20 cellular contexts compared by ENCODE assay signal in genomic region chr22:23125512-23126103, GRCh38. TPM values are rescaled to one million over a fixed set of nuclear protein-coding genes. Genes with fewer than 3 reads are reported as not detected.
DNase-seq lines count a peak whose midpoint lies in the region; ATAC-seq, FAIRE-seq and TF ChIP-seq lines count a peak whose summit lies in the region.
"Had no signal": no experiment of that assay in that cellular context is flagged by ENCODE, and none has a peak within 500 bp of the region (broad histone marks: within the 10 kb centered on the region; RNA-seq: fewer than 3 reads in every experiment).

No MANE protein-coding gene starts in this region.

- FAIRE-seq in HepG2 (lab: Jason Lieb, UNC): no peak
- FAIRE-seq: A549, D721Med, G401.6, GM12891, H54 had no signal

- no peaks in the 10 kb centered on the region for H3K27me3 Mint-ChIP-seq in stimulated activated naive B cell treated with anti-CD40 and anti-IgM and Interleukin-4, amounts not matched to agents 10 μg/mL and 1 μg/mL and 100 μg/mL, for 72 hours
- H3K27me3 Mint-ChIP-seq: CD4-positive, alpha-beta T cell had no signal

- H3K9me3 Mint-ChIP-seq in stimulated activated naive B cell treated with anti-CD40 and anti-IgM and Interleukin-4, amounts not matched to agents 10 μg/mL and 1 μg/mL and 100 μg/mL, for 72 hours: no peaks in the 10 kb centered on the region
- H3K9me3 Mint-ChIP-seq: CD4-positive, alpha-beta T cell; HFFc6 had no signal

- no peak for TF ChIP-seq POLR2A in HepG2 (IDR thresholded peaks at IDR 0.05; ENCODE audit: insufficient read depth in 1 of 2, low read depth in 2 of 2, low read length in 2 of 2)
- TF ChIP-seq POLR2A in adrenal gland (IDR thresholded peaks at IDR 0.05): no peak

- H3K36me3 Mint-ChIP-seq in stimulated activated naive B cell treated with anti-CD40 and anti-IgM and Interleukin-4, amounts not matched to agents 10 μg/mL and 1 μg/mL and 100 μg/mL, for 72 hours: peaks cover 0 to 2% of the 10 kb centered on the region in 2 donors

- no peak overlapping the region for H3K4me3 Mint-ChIP-seq in stimulated activated naive B cell treated with anti-CD40 and anti-IgM and Interleukin-4, amounts not matched to agents 10 μg/mL and 1 μg/mL and 100 μg/mL, for 72 hours
- H3K4me3 Mint-ChIP-seq: CD4-positive, alpha-beta T cell; HFFc6 had no signal

- DNase-seq in Right ventricle myocardium superior (peak; percentile 33), Right ventricle myocardium inferior (ENCODE audit: missing footprints) (no peak), HepG2 (ENCODE audit: low spot score) (no peak), adrenal gland (no peak), NCI-H2081 (lab: John Stamatoyannopoulos, UW) (no peak)
- DNase-seq in stimulated activated naive B cell treated with anti-CD40 and anti-IgM and Interleukin-4, amounts not matched to agents 10 μg/mL and 1 μg/mL and 100 μg/mL, for 72 hours: no peak
- no peak for DNase-seq in activated CD8-positive, alpha-beta memory T cell treated with anti-CD3 and anti-CD28 coated beads for 24 hours
- DNase-seq: AML-193; Caco-2; CD4-positive, alpha-beta T cell; GM23248; HFFc6 had no signal

- H3K4me1 ChIP-seq in HepG2 (ENCODE audit: insufficient read depth, low read length) (peaks cover 7% of the 10 kb centered on the region), adrenal gland (replicated peaks in 1 of 2) (peaks cover 10 to 11% of the 10 kb centered on the region in 2 donors)
- H3K4me1 ChIP-seq: A549, Caco-2 had no signal

- no peak overlapping the region for H3K9ac ChIP-seq in HepG2 (ENCODE audit: insufficient read depth, low read depth, low read length)
- H3K9ac ChIP-seq: GM23248 had no signal

- no peak for TF ChIP-seq CTCF in HepG2 (CRISPR knock-in tag; IDR thresholded peaks at IDR 0.05)
- TF ChIP-seq CTCF in adrenal gland (IDR thresholded peaks at IDR 0.05): no peak

- H3K36me3 ChIP-seq in HepG2 (replicated peaks in 1 of 2; ENCODE audit: control insufficient read depth in 1 of 2, insufficient read depth in 2 of 2, low read length in 2 of 2) (peaks cover 2 to 4% of the 10 kb centered on the region in 2 experiments; a peak in 2 of 5 replicates), adrenal gland (replicated peaks in 1 of 2) (no peaks in the 10 kb centered on the region)

- in situ Hi-C loops in HepG2 (cut with HindIII; ENCODE audit: extremely low pct_ligation_motif_present, low pct_unique_long_range_greater_than_20kb): loop anchor here (5.0 to 10.0 kb wide), 2 partner anchors 168 to 281 kb away; no protein-coding TSS in a partner anchor

- CTCF ChIA-PET in HepG2 (lab: Yijun Ruan, JAX; ENCODE audit: low intra/inter-chr PET ratio, low total read pairs): interaction anchor here (0.9 to 6.5 kb wide), 3 partner anchors 166 to 170 kb away, joined by 3 to 299 read pairs (median 5); no protein-coding TSS in a partner anchor

- H3K9me3 ChIP-seq in HepG2 (ENCODE audit: low read length) (no peaks in the 10 kb centered on the region), adrenal gland (replicated peaks in 1 of 3) (no peaks in the 10 kb centered on the region)
- H3K9me3 ChIP-seq: A549, Caco-2 had no signal

- no peak for TF ChIP-seq EP300 in HepG2 (IDR thresholded peaks at IDR 0.05; ENCODE audit: low read depth in 2 of 2, low read length in 2 of 2)
- no peak for TF ChIP-seq EP300 in HepG2 (CRISPR knock-in tag; IDR thresholded peaks at IDR 0.05; ENCODE audit: borderline replicate concordance)

- H2AFZ ChIP-seq in HepG2 (ENCODE audit: low read length): no peak overlapping the region
- H2AFZ ChIP-seq: GM23248 had no signal

- POLR2A ChIA-PET in HepG2 (lab: Yijun Ruan, JAX): no interaction called here

- intact Hi-C loops in Right ventricle myocardium superior (cut with DNase I) (loop anchor here (5.0 kb wide), 1 partner anchor 148 kb away; no protein-coding TSS in a partner anchor), Right ventricle myocardium inferior (cut with DNase I) (loop anchor here (5.0 to 10.0 kb wide), 2 partner anchors 281 to 663 kb away; no protein-coding TSS in a partner anchor), HepG2 (cut with micrococcal nuclease; ENCODE audit: unreplicated experiment) (loop anchor here (10.0 kb wide), 1 partner anchor 51 kb away; the partner anchor contains the start of gene GNAZ), adrenal gland (cut with DNase I) (loop anchor here in 1 of 2 donors (2.0 kb wide), 1 partner anchor 165 kb away; no protein-coding TSS in a partner anchor)

- no peak overlapping the region for H3K4me2 ChIP-seq in HepG2 (ENCODE audit: low read depth, low read length)
- H3K4me2 ChIP-seq: A549 had no signal

- peaks cover 6 to 9% of the 10 kb centered on the region in 2 donors for H3K4me1 Mint-ChIP-seq in stimulated activated naive B cell treated with anti-CD40 and anti-IgM and Interleukin-4, amounts not matched to agents 10 μg/mL and 1 μg/mL and 100 μg/mL, for 72 hours

- no peak for ATAC-seq in Right ventricle myocardium superior (ENCODE audit: poor library complexity)
- ATAC-seq in Right ventricle myocardium inferior: no peak
- no peak for ATAC-seq in HepG2
- no peak for ATAC-seq in stimulated activated naive B cell treated with anti-CD40 and anti-IgM and Interleukin-4, amounts not matched to agents 10 μg/mL and 1 μg/mL and 100 μg/mL, for 72 hours (replicated peaks)
- ATAC-seq: A549, HCT116 had no signal

- H3K27ac ChIP-seq in HepG2 (ENCODE audit: extremely low read length, insufficient read depth, low read length) (no peak overlapping the region), adrenal gland (no peak overlapping the region)
- H3K27ac ChIP-seq: 22Rv1, A549, C4-2B, GM23248 had no signal

- H3K79me2 ChIP-seq in HepG2 (ENCODE audit: insufficient read depth, low read length): no peaks in the 10 kb centered on the region

- H3K27ac Mint-ChIP-seq in stimulated activated naive B cell treated with anti-CD40 and anti-IgM and Interleukin-4, amounts not matched to agents 10 μg/mL and 1 μg/mL and 100 μg/mL, for 72 hours: peak overlapping the region; percentile 77
- H3K27ac Mint-ChIP-seq: CD4-positive, alpha-beta T cell; HFFc6 had no signal

- 90% methylated on average over 12 of the region's 18 CpGs for WGBS in HepG2 (ENCODE audit: low lambda C conversion rate)
- 83 to 94% (median 86%) methylated on average over 17 to 18 of the region's 18 CpGs for WGBS in adrenal gland, 4 donors

- H3K27me3 ChIP-seq in HepG2 (ENCODE audit: control insufficient read depth in 1 of 2, insufficient read depth in 2 of 2, low read length in 2 of 2) (no peaks in the 10 kb centered on the region), adrenal gland (no peaks in the 10 kb centered on the region)

- no peaks in the 10 kb centered on the region for H4K20me1 ChIP-seq in HepG2 (ENCODE audit: insufficient read depth, low read length)

- no peak for TF ChIP-seq RAD21 in HepG2 (CRISPR knock-in tag; IDR thresholded peaks at IDR 0.05)

- no peak overlapping the region for H3K4me3 ChIP-seq in HepG2 (replicated peaks in 1 of 3; ENCODE audit: insufficient read depth in 1 of 3, low read depth in 2 of 3, low read length in 3 of 3)
- H3K4me3 ChIP-seq in adrenal gland: no peak overlapping the region
- H3K4me3 ChIP-seq: A549, GM23248 had no signal

- BruUV-seq in HepG2 (replicated peaks; lab: Mats Ljungman, UMichigan): no TSS peak

RNA-seq across cellular contexts. Expression of gene RSPH14, which starts 16.2 kb away (rescaled TPM):
- total RNA-seq in Right ventricle myocardium superior: not detected
- not detected for total RNA-seq in Right ventricle myocardium inferior
- 1.1 and 1.3 TPM in 2 replicates for total RNA-seq in HepG2 (2016; rRNA removed; fragmentation: Illumina TruSeq; extraction: Trizol)
- 0.35 and 0.71 TPM in 2 replicates for total RNA-seq in HepG2 (2016; cell fraction: cytosol; rRNA removed; fragmentation: Illumina TruSeq; extraction: Trizol; ENCODE audit: low read depth)
- 0.67 and 1.0 TPM in 2 replicates for total RNA-seq in HepG2 (2016; cell fraction: insoluble cytoplasmic fraction; rRNA removed; fragmentation: Illumina TruSeq; extraction: Trizol)
- total RNA-seq in HepG2 (2016; cell fraction: membrane; rRNA removed; fragmentation: Illumina TruSeq; extraction: Trizol): 0.40 and 1.1 TPM in 2 replicates
- total RNA-seq in HepG2 (2016; cell fraction: nucleus; rRNA removed; fragmentation: Illumina TruSeq; extraction: Trizol): 0.94 TPM in 1 of 2 replicates, not detected in the other
- 0.86 and 1.2 TPM in 2 replicates for polyA plus RNA-seq in HepG2 (2011; rRNA removed)
- polyA plus RNA-seq in HepG2 (2011; cell fraction: cytosol; rRNA removed): 0.55 and 0.93 TPM in 2 replicates
- 0.48 and 0.50 TPM in 2 replicates for polyA plus RNA-seq in HepG2 (2011; cell fraction: nucleus; rRNA removed)
- 0.58 and 2.0 TPM in 2 replicates for polyA plus RNA-seq in HepG2 (2012)
- polyA plus RNA-seq in HepG2 (2016; cell fraction: cytosol; fragmentation: Illumina TruSeq; extraction: Trizol; ENCODE audit: low read depth): 0.60 and 0.71 TPM in 2 replicates
- polyA plus RNA-seq in HepG2 (2016; cell fraction: insoluble cytoplasmic fraction; fragmentation: Illumina TruSeq; extraction: Trizol; ENCODE audit: low read depth): 0.40 and 1.1 TPM in 2 replicates
- 0.47 and 2.4 TPM in 2 replicates for polyA plus RNA-seq in HepG2 (2016; cell fraction: membrane; fragmentation: Illumina TruSeq; extraction: Trizol; ENCODE audit: low read depth)
- 1.6 and 2.0 TPM in 2 replicates for polyA plus RNA-seq in HepG2 (2016; cell fraction: nucleus; fragmentation: Illumina TruSeq; extraction: Trizol; ENCODE audit: insufficient read depth, low read depth)
- polyA minus RNA-seq in HepG2 (2011; rRNA and poly(A)+ RNA removed; ENCODE audit: low replicate concordance): 1.4 TPM in 1 of 2 replicates, not detected in the other
- not detected in 2 replicates for polyA minus RNA-seq in HepG2 (2011; cell fraction: cytosol; rRNA and poly(A)+ RNA removed)
- polyA minus RNA-seq in HepG2 (2011; cell fraction: nucleus; rRNA and poly(A)+ RNA removed): 1.0 and 1.4 TPM in 2 replicates
- 10 to 100 TPM in 1 of 8 donors, 1 to 10 TPM in 3, under 1 TPM in 2, not detected in 2; 0.49 to 18.3 (median 2.4) TPM for total RNA-seq in adrenal gland
- 1 to 10 TPM; 3.2 to 4.8 (median 3.6) TPM for polyA plus RNA-seq in adrenal gland
- total RNA-seq: GM23248, HFFc6 had no signal
- polyA plus RNA-seq: GM23248 had no signal

RNA-seq across cellular contexts. Expression of gene RAB36, which starts 19.7 kb away (rescaled TPM):
- 0.35 TPM for total RNA-seq in Right ventricle myocardium superior
- total RNA-seq in Right ventricle myocardium inferior: 0.54 TPM
- total RNA-seq in HepG2 (2016; rRNA removed; fragmentation: Illumina TruSeq; extraction: Trizol): 0.20 and 0.24 TPM in 2 replicates
- total RNA-seq in HepG2 (2016; cell fraction: cytosol; rRNA removed; fragmentation: Illumina TruSeq; extraction: Trizol; ENCODE audit: low read depth): 0.10 TPM in 1 of 2 replicates, not detected in the other
- 0.24 and 0.37 TPM in 2 replicates for total RNA-seq in HepG2 (2016; cell fraction: insoluble cytoplasmic fraction; rRNA removed; fragmentation: Illumina TruSeq; extraction: Trizol)
- total RNA-seq in HepG2 (2016; cell fraction: membrane; rRNA removed; fragmentation: Illumina TruSeq; extraction: Trizol): 0.12 and 0.17 TPM in 2 replicates
- 0.19 TPM in 2 replicates for total RNA-seq in HepG2 (2016; cell fraction: nucleus; rRNA removed; fragmentation: Illumina TruSeq; extraction: Trizol)
- polyA plus RNA-seq in HepG2 (2011; rRNA removed): 0.86 and 1.0 TPM in 2 replicates
- polyA plus RNA-seq in HepG2 (2011; cell fraction: cytosol; rRNA removed): 0.74 and 0.89 TPM in 2 replicates
- polyA plus RNA-seq in HepG2 (2011; cell fraction: nucleus; rRNA removed): 0.59 and 0.71 TPM in 2 replicates
- 0.49 and 0.95 TPM in 2 replicates for polyA plus RNA-seq in HepG2 (2012)
- 0.03 and 0.05 TPM in 2 replicates for polyA plus RNA-seq in HepG2 (2016; cell fraction: cytosol; fragmentation: Illumina TruSeq; extraction: Trizol; ENCODE audit: low read depth)
- polyA plus RNA-seq in HepG2 (2016; cell fraction: insoluble cytoplasmic fraction; fragmentation: Illumina TruSeq; extraction: Trizol; ENCODE audit: low read depth): 0.22 and 0.23 TPM in 2 replicates
- 0.14 and 0.15 TPM in 2 replicates for polyA plus RNA-seq in HepG2 (2016; cell fraction: membrane; fragmentation: Illumina TruSeq; extraction: Trizol; ENCODE audit: low read depth)
- 0.19 and 0.33 TPM in 2 replicates for polyA plus RNA-seq in HepG2 (2016; cell fraction: nucleus; fragmentation: Illumina TruSeq; extraction: Trizol; ENCODE audit: insufficient read depth, low read depth)
- polyA minus RNA-seq in HepG2 (2011; rRNA and poly(A)+ RNA removed; ENCODE audit: low replicate concordance): 0.02 and 2.6 TPM in 2 replicates
- polyA minus RNA-seq in HepG2 (2011; cell fraction: cytosol; rRNA and poly(A)+ RNA removed): 0.44 and 0.49 TPM in 2 replicates
- polyA minus RNA-seq in HepG2 (2011; cell fraction: nucleus; rRNA and poly(A)+ RNA removed): 0.37 and 0.64 TPM in 2 replicates
- total RNA-seq in adrenal gland: 10 to 100 TPM in 2 of 8 donors, 1 to 10 TPM in 6; 4.0 to 13.0 (median 8.6) TPM
- 1 to 10 TPM; 6.5 to 7.3 (median 7.0) TPM for polyA plus RNA-seq in adrenal gland

RNA-seq across cellular contexts. Expression of gene BCR, which starts 54.7 kb away (rescaled TPM):
- total RNA-seq in Right ventricle myocardium superior: 28.2 TPM
- total RNA-seq in Right ventricle myocardium inferior: 29.0 TPM
- 33.6 and 35.4 TPM in 2 replicates for total RNA-seq in HepG2 (2016; rRNA removed; fragmentation: Illumina TruSeq; extraction: Trizol)
- 10.9 and 12.3 TPM in 2 replicates for total RNA-seq in HepG2 (2016; cell fraction: cytosol; rRNA removed; fragmentation: Illumina TruSeq; extraction: Trizol; ENCODE audit: low read depth)
- total RNA-seq in HepG2 (2016; cell fraction: insoluble cytoplasmic fraction; rRNA removed; fragmentation: Illumina TruSeq; extraction: Trizol): 29.4 and 37.4 TPM in 2 replicates
- total RNA-seq in HepG2 (2016; cell fraction: membrane; rRNA removed; fragmentation: Illumina TruSeq; extraction: Trizol): 17.4 and 22.3 TPM in 2 replicates
- 26.4 and 32.2 TPM in 2 replicates for total RNA-seq in HepG2 (2016; cell fraction: nucleus; rRNA removed; fragmentation: Illumina TruSeq; extraction: Trizol)
- 19.9 and 21.9 TPM in 2 replicates for polyA plus RNA-seq in HepG2 (2011; rRNA removed)
- 28.9 and 33.8 TPM in 2 replicates for polyA plus RNA-seq in HepG2 (2011; cell fraction: cytosol; rRNA removed)
- 66.0 and 71.9 TPM in 2 replicates for polyA plus RNA-seq in HepG2 (2011; cell fraction: nucleus; rRNA removed)
- polyA plus RNA-seq in HepG2 (2012): 21.2 and 25.3 TPM in 2 replicates
- 2.3 and 4.6 TPM in 2 replicates for polyA plus RNA-seq in HepG2 (2016; cell fraction: cytosol; fragmentation: Illumina TruSeq; extraction: Trizol; ENCODE audit: low read depth)
- polyA plus RNA-seq in HepG2 (2016; cell fraction: insoluble cytoplasmic fraction; fragmentation: Illumina TruSeq; extraction: Trizol; ENCODE audit: low read depth): 26.5 and 34.8 TPM in 2 replicates
- 11.6 and 12.9 TPM in 2 replicates for polyA plus RNA-seq in HepG2 (2016; cell fraction: membrane; fragmentation: Illumina TruSeq; extraction: Trizol; ENCODE audit: low read depth)
- polyA plus RNA-seq in HepG2 (2016; cell fraction: nucleus; fragmentation: Illumina TruSeq; extraction: Trizol; ENCODE audit: insufficient read depth, low read depth): 45.4 and 51.6 TPM in 2 replicates
- 67.7 and 82.7 TPM in 2 replicates for polyA minus RNA-seq in HepG2 (2011; rRNA and poly(A)+ RNA removed; ENCODE audit: low replicate concordance)
- polyA minus RNA-seq in HepG2 (2011; cell fraction: cytosol; rRNA and poly(A)+ RNA removed): 43.0 and 57.5 TPM in 2 replicates
- polyA minus RNA-seq in HepG2 (2011; cell fraction: nucleus; rRNA and poly(A)+ RNA removed): 24.6 and 32.1 TPM in 2 replicates
- 10 to 100 TPM; 37.4 to 64.3 (median 50.6) TPM for total RNA-seq in adrenal gland
- 10 to 100 TPM; 18.7 to 26.5 (median 23.7) TPM for polyA plus RNA-seq in adrenal gland

RNA-seq across cellular contexts. Expression of gene GNAZ, which starts 55.3 kb away (rescaled TPM):
- total RNA-seq in Right ventricle myocardium superior: 3.1 TPM
- total RNA-seq in Right ventricle myocardium inferior: 3.1 TPM
- total RNA-seq in HepG2 (2016; rRNA removed; fragmentation: Illumina TruSeq; extraction: Trizol): 22.3 and 22.8 TPM in 2 replicates
- total RNA-seq in HepG2 (2016; cell fraction: cytosol; rRNA removed; fragmentation: Illumina TruSeq; extraction: Trizol; ENCODE audit: low read depth): 16.3 and 16.9 TPM in 2 replicates
- total RNA-seq in HepG2 (2016; cell fraction: insoluble cytoplasmic fraction; rRNA removed; fragmentation: Illumina TruSeq; extraction: Trizol): 19.4 and 21.2 TPM in 2 replicates
- 39.6 and 41.4 TPM in 2 replicates for total RNA-seq in HepG2 (2016; cell fraction: membrane; rRNA removed; fragmentation: Illumina TruSeq; extraction: Trizol)
- total RNA-seq in HepG2 (2016; cell fraction: nucleus; rRNA removed; fragmentation: Illumina TruSeq; extraction: Trizol): 11.5 and 12.9 TPM in 2 replicates
- 11.4 and 16.2 TPM in 2 replicates for polyA plus RNA-seq in HepG2 (2011; rRNA removed)
- 16.1 and 16.8 TPM in 2 replicates for polyA plus RNA-seq in HepG2 (2011; cell fraction: cytosol; rRNA removed)
- 10.1 and 15.9 TPM in 2 replicates for polyA plus RNA-seq in HepG2 (2011; cell fraction: nucleus; rRNA removed)
- polyA plus RNA-seq in HepG2 (2012): 10.4 and 16.9 TPM in 2 replicates
- 10.5 and 11.3 TPM in 2 replicates for polyA plus RNA-seq in HepG2 (2016; cell fraction: cytosol; fragmentation: Illumina TruSeq; extraction: Trizol; ENCODE audit: low read depth)
- polyA plus RNA-seq in HepG2 (2016; cell fraction: insoluble cytoplasmic fraction; fragmentation: Illumina TruSeq; extraction: Trizol; ENCODE audit: low read depth): 20.3 and 22.4 TPM in 2 replicates
- 27.3 and 30.4 TPM in 2 replicates for polyA plus RNA-seq in HepG2 (2016; cell fraction: membrane; fragmentation: Illumina TruSeq; extraction: Trizol; ENCODE audit: low read depth)
- polyA plus RNA-seq in HepG2 (2016; cell fraction: nucleus; fragmentation: Illumina TruSeq; extraction: Trizol; ENCODE audit: insufficient read depth, low read depth): 19.7 and 20.5 TPM in 2 replicates
- polyA minus RNA-seq in HepG2 (2011; rRNA and poly(A)+ RNA removed; ENCODE audit: low replicate concordance): 9.8 and 19.7 TPM in 2 replicates
- polyA minus RNA-seq in HepG2 (2011; cell fraction: cytosol; rRNA and poly(A)+ RNA removed): 10.9 and 12.2 TPM in 2 replicates
- 5.7 and 8.5 TPM in 2 replicates for polyA minus RNA-seq in HepG2 (2011; cell fraction: nucleus; rRNA and poly(A)+ RNA removed)
- total RNA-seq in adrenal gland: 10 to 100 TPM in 4 of 8 donors, 1 to 10 TPM in 4; 6.3 to 70.8 (median 10.5) TPM
- 10 to 100 TPM in 1 of 3 donors, 1 to 10 TPM in 2; 3.7 to 14.4 (median 6.8) TPM for polyA plus RNA-seq in adrenal gland
